In genomic region chr7:152383341-152384234, GRCh38 we compare ENCODE assay signal across 1 cellular context.
TF ChIP-seq lines count a peak whose summit lies in the region.

No MANE protein-coding gene starts in this region.

TF ChIP-seq in HEK293, 187 proteins besides CTCF, POLR2A, EP300 and RAD21 (continued from another document):
- TF ChIP-seq ZNF175 (tag by site-specific recombination; IDR thresholded peaks at IDR 0.05) = no peak
- TF ChIP-seq ZNF202 (tag by site-specific recombination; IDR thresholded peaks at IDR 0.05; ENCODE audit: borderline replicate concordance) = no peak
- TF ChIP-seq, protein P1, sequence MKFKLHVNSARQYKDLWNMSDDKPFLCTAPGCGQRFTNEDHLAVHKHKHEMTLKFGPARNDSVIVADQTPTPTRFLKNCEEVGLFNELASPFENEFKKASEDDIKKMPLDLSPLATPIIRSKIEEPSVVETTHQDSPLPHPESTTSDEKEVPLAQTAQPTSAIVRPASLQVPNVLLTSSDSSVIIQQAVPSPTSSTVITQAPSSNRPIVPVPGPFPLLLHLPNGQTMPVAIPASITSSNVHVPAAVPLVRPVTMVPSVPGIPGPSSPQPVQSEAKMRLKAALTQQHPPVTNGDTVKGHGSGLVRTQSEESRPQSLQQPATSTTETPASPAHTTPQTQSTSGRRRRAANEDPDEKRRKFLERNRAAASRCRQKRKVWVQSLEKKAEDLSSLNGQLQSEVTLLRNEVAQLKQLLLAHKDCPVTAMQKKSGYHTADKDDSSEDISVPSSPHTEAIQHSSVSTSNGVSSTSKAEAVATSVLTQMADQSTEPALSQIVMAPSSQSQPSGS (tag by site-specific recombination; IDR thresholded peaks at IDR 0.05; ENCODE audit: low read depth) = 0 out of 2 replicates have a peak, but pooled peaks have one; percentile 3
- TF ChIP-seq PATZ1 (tag by site-specific recombination; IDR thresholded peaks at IDR 0.05) = no peak
- TF ChIP-seq OVOL3 (tag by site-specific recombination; IDR thresholded peaks at IDR 0.05) = 0 out of 2 replicates have a peak, but pooled peaks have one; percentile 15
- TF ChIP-seq ZNF660 (tag by site-specific recombination; IDR thresholded peaks at IDR 0.05) = peak; percentile 70
- peak; percentile 54; the same call in 1 of the 2 replicates for TF ChIP-seq ZSCAN30 (tag by site-specific recombination; IDR thresholded peaks at IDR 0.05)
- TF ChIP-seq ZNF140 (tag by site-specific recombination; IDR thresholded peaks at IDR 0.05) = no peak
- peak; percentile 84; the same call in 1 of the 2 replicates for TF ChIP-seq MZF1 (tag by site-specific recombination; IDR thresholded peaks at IDR 0.05; ENCODE audit: borderline replicate concordance)
- TF ChIP-seq, protein P2, sequence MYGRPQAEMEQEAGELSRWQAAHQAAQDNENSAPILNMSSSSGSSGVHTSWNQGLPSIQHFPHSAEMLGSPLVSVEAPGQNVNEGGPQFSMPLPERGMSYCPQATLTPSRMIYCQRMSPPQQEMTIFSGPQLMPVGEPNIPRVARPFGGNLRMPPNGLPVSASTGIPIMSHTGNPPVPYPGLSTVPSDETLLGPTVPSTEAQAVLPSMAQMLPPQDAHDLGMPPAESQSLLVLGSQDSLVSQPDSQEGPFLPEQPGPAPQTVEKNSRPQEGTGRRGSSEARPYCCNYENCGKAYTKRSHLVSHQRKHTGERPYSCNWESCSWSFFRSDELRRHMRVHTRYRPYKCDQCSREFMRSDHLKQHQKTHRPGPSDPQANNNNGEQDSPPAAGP (tag by site-specific recombination; IDR thresholded peaks at IDR 0.05) = no peak
- TF ChIP-seq ZBTB17 (tag by site-specific recombination; IDR thresholded peaks at IDR 0.05) = peak; percentile 29; the same call in 1 of the 2 replicates
- TF ChIP-seq, protein P3, sequence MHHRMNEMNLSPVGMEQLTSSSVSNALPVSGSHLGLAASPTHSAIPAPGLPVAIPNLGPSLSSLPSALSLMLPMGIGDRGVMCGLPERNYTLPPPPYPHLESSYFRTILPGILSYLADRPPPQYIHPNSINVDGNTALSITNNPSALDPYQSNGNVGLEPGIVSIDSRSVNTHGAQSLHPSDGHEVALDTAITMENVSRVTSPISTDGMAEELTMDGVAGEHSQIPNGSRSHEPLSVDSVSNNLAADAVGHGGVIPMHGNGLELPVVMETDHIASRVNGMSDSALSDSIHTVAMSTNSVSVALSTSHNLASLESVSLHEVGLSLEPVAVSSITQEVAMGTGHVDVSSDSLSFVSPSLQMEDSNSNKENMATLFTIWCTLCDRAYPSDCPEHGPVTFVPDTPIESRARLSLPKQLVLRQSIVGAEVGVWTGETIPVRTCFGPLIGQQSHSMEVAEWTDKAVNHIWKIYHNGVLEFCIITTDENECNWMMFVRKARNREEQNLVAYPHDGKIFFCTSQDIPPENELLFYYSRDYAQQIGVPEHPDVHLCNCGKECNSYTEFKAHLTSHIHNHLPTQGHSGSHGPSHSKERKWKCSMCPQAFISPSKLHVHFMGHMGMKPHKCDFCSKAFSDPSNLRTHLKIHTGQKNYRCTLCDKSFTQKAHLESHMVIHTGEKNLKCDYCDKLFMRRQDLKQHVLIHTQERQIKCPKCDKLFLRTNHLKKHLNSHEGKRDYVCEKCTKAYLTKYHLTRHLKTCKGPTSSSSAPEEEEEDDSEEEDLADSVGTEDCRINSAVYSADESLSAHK (tag by site-specific recombination; IDR thresholded peaks at IDR 0.05) = peak; percentile 61; the same call in 1 of the 2 replicates
- peak; percentile 84 for TF ChIP-seq IKZF3 (tag by site-specific recombination; IDR thresholded peaks at IDR 0.05)
- no peak for TF ChIP-seq ZNF624 (tag by site-specific recombination; IDR thresholded peaks at IDR 0.05)
